In genomic region chr10:110872984-110873569, GRCh38 we compare ENCODE assay signal across 8 cellular contexts. TPM values are rescaled to one million over a fixed set of nuclear protein-coding genes. Genes with fewer than 3 reads are reported as not detected.
DNase-seq lines count a peak whose midpoint lies in the region; ATAC-seq and TF ChIP-seq lines count a peak whose summit lies in the region.

No MANE protein-coding gene starts in this region.

- peaks cover 27% of the 10 kb centered on the region for H3K4me1 ChIP-seq in cardiac muscle cell (ENCODE audit: low read depth)
- H3K4me1 ChIP-seq in right lobe of liver, result peaks cover 0 to 21% (median 0%) of the 10 kb centered on the region in 4 donors

- H3K36me3 ChIP-seq in cardiac muscle cell (peaks cover 12% of the 10 kb centered on the region), right lobe of liver (peaks cover 0 to 12% (median 0%) of the 10 kb centered on the region in 4 donors)

- peak overlapping the region; percentile 96 for H3K4me3 Mint-ChIP-seq in type B pancreatic cell

- peaks cover 12% of the 10 kb centered on the region for H3K36me3 Mint-ChIP-seq in type B pancreatic cell

- H3K9me3 ChIP-seq in cardiac muscle cell (ENCODE audit: low read depth), result no peaks in the 10 kb centered on the region
- no peaks in the 10 kb centered on the region for H3K9me3 ChIP-seq in right lobe of liver

- H3K27ac ChIP-seq in cardiac muscle cell, result peak overlapping the region; percentile 96
- H3K27ac ChIP-seq in right lobe of liver, result peak overlapping the region; percentile 92 to 97 (median 97)

- WGBS in right lobe of liver (ENCODE audit: insufficient coverage, low coverage, low lambda C conversion rate, missing lambda C conversion rate), result 0% methylated on average over 9 of the region's 9 CpGs

- ATAC-seq in Right ventricle myocardium inferior, result no peak
- no peak for ATAC-seq in right lobe of liver
- ATAC-seq in HG03045 (IDR thresholded peaks at IDR 0.05; ENCODE audit: unreplicated experiment), result no peak

- H3K4me3 ChIP-seq in cardiac muscle cell, result peak overlapping the region; percentile 88
- peak overlapping the region; percentile 66 to 93 (median 81) for H3K4me3 ChIP-seq in right lobe of liver

- H3K27me3 ChIP-seq in cardiac muscle cell (no peaks in the 10 kb centered on the region), right lobe of liver (no peaks in the 10 kb centered on the region)

- H3K9me3 Mint-ChIP-seq in type B pancreatic cell, result no peaks in the 10 kb centered on the region

- TF ChIP-seq CTCF in cardiac muscle cell (IDR thresholded peaks at IDR 0.05; ENCODE audit: low read depth, low read length) (no peak), right lobe of liver (IDR thresholded peaks at IDR 0.05) (no peak), type B pancreatic cell (conservative IDR thresholded peaks at IDR 0.05) (no peak)

- intact Hi-C loops in Right ventricle myocardium inferior (cut with DNase I) (loop anchor here (5.0 kb wide), 2 partner anchors 56 to 116 kb away; no protein-coding TSS in a partner anchor), right lobe of liver (cut with DNase I) (no loop called here)

- H3K27me3 Mint-ChIP-seq in type B pancreatic cell, result no peaks in the 10 kb centered on the region

- H3K4me1 Mint-ChIP-seq in type B pancreatic cell (ENCODE audit: unreplicated experiment), result peaks cover 28% of the 10 kb centered on the region

- peak in 1 of 2 donors; percentile 12 for DNase-seq in cardiac muscle cell (ENCODE audit: low read depth in 1 of 2, low spot score in 1 of 2)
- DNase-seq in Right ventricle myocardium inferior (ENCODE audit: missing footprints), result no peak
- peak; percentile 37 for DNase-seq in amniotic epithelial cell (ENCODE audit: low read depth)
- no peak for DNase-seq in right lobe of liver
- DNase-seq in type B pancreatic cell (ENCODE audit: extremely low spot score, unreplicated experiment), result no peak
- no peak for DNase-seq in HuH-7 (ENCODE audit: low spot score)
- no peak for DNase-seq in ureter (ENCODE audit: low spot score)

- H3K27ac Mint-ChIP-seq in type B pancreatic cell, result peak overlapping the region; percentile 94

- TF ChIP-seq POLR2A in right lobe of liver (IDR thresholded peaks at IDR 0.05), result no peak

RNA-seq across cellular contexts. Expression of gene PDCD4, which starts 1.3 kb away (rescaled TPM):
- 54.0 and 84.9 TPM in 2 replicates for total RNA-seq in cardiac muscle cell
- 98.7 and 160 TPM in 2 replicates for polyA plus RNA-seq in cardiac muscle cell
- 71.6 TPM for total RNA-seq in Right ventricle myocardium inferior
- total RNA-seq in right lobe of liver, result 100 to 1,000 TPM in 1 of 6 experiments, 10 to 100 TPM in 5; 10.8 to 105 (median 32.5) TPM
- total RNA-seq in type B pancreatic cell (ENCODE audit: low replicate concordance), result 122 and 145 TPM in 2 replicates
- total RNA-seq in ureter, result 114 TPM

RNA-seq across cellular contexts. Expression of gene BBIP1, which starts 45.9 kb away (rescaled TPM):
- total RNA-seq in cardiac muscle cell, result 10.9 and 25.6 TPM in 2 replicates
- 28.3 and 37.8 TPM in 2 replicates for polyA plus RNA-seq in cardiac muscle cell
- 19.0 TPM for total RNA-seq in Right ventricle myocardium inferior
- total RNA-seq in right lobe of liver, result 10 to 100 TPM in 5 of 6 experiments, 1 to 10 TPM in 1; 9.4 to 15.7 (median 11.5) TPM
- 15.8 and 24.8 TPM in 2 replicates for total RNA-seq in type B pancreatic cell (ENCODE audit: low replicate concordance)
- total RNA-seq in ureter, result 42.4 TPM

RNA-seq across cellular contexts. Expression of gene SHOC2, which starts 46.3 kb away (rescaled TPM):
- total RNA-seq in cardiac muscle cell, result 19.9 and 31.0 TPM in 2 replicates
- polyA plus RNA-seq in cardiac muscle cell, result 31.3 and 45.8 TPM in 2 replicates
- 44.2 TPM for total RNA-seq in Right ventricle myocardium inferior
- total RNA-seq in right lobe of liver, result 10 to 100 TPM; 16.0 to 28.6 (median 22.2) TPM
- total RNA-seq in type B pancreatic cell (ENCODE audit: low replicate concordance), result 38.7 and 44.3 TPM in 2 replicates
- 68.3 TPM for total RNA-seq in ureter
